ENCODE assay signal across 8 cellular contexts in genomic region chr2:43227830-43228280, GRCh38. TPM values are rescaled to one million over a fixed set of nuclear protein-coding genes. Genes with fewer than 3 reads are reported as not detected.
DNase-seq lines count a peak whose midpoint lies in the region; ATAC-seq, FAIRE-seq and TF ChIP-seq lines count a peak whose summit lies in the region.

No MANE protein-coding gene starts in this region.

- H3K27me3 Mint-ChIP-seq in GM23338 (ENCODE audit: insufficient read depth, low read depth, poor library complexity): peaks cover 15% of the 10 kb centered on the region
- no peaks in the 10 kb centered on the region for H3K27me3 Mint-ChIP-seq in astrocyte (ENCODE audit: low read depth, unreplicated experiment)

- TF ChIP-seq POLR2A in lower leg skin (IDR thresholded peaks at IDR 0.05) (no peak), upper lobe of left lung (IDR thresholded peaks at IDR 0.05) (no peak)

- no peak overlapping the region for H2AFZ ChIP-seq in ACC112 (ENCODE audit: low read length, unreplicated experiment)
- H2AFZ ChIP-seq in GM23338: no peak overlapping the region
- H2AFZ ChIP-seq in astrocyte (ENCODE audit: low read depth, low read length): peak overlapping the region; percentile 44

- no peaks in the 10 kb centered on the region for H3K9me2 ChIP-seq in GM23338 (ENCODE audit: insufficient read depth)

- H3K9me3 ChIP-seq in astrocyte (ENCODE audit: insufficient read depth, low read depth, low read length): no peaks in the 10 kb centered on the region
- no peaks in the 10 kb centered on the region for H3K9me3 ChIP-seq in upper lobe of left lung

- no peak for TF ChIP-seq EP300 in upper lobe of left lung (IDR thresholded peaks at IDR 0.05)

- peaks cover 18% of the 10 kb centered on the region for H3K36me3 ChIP-seq in ACC112 (ENCODE audit: insufficient read depth, low read length)
- H3K36me3 ChIP-seq in GM23338 (ENCODE audit: insufficient read depth): peaks cover 12% of the 10 kb centered on the region; the same call in 1 of the 2 replicates
- peaks cover 4% of the 10 kb centered on the region for H3K36me3 ChIP-seq in astrocyte (ENCODE audit: insufficient read depth, low read length)
- H3K36me3 ChIP-seq in upper lobe of left lung: peaks cover 6 to 36% (median 22%) of the 10 kb centered on the region in 4 donors

- FAIRE-seq in astrocyte (lab: Jason Lieb, UNC): no peak

- H3K9ac ChIP-seq in astrocyte (ENCODE audit: low read length): peak overlapping the region; percentile 86

- H3K79me2 ChIP-seq in ACC112 (ENCODE audit: control insufficient read depth, insufficient read depth, low read length, unreplicated experiment): peaks cover 43% of the 10 kb centered on the region
- peaks cover 43% of the 10 kb centered on the region for H3K79me2 ChIP-seq in GM23338 (replicated peaks; ENCODE audit: insufficient read depth)
- H3K79me2 ChIP-seq in astrocyte (ENCODE audit: insufficient read depth, low read length): peaks cover 40% of the 10 kb centered on the region

- DNase-seq in GM23338 (ENCODE audit: low spot score) (no peak), astrocyte (ENCODE audit: low read depth) (no peak), lower leg skin (ENCODE audit: low spot score in 2 of 2) (no peak), upper lobe of left lung (no peak), NCI-H1417 treated with DMSO at 0.1 percent for 48 hours (lab: John Stamatoyannopoulos, UW) (no peak)
- no peak for DNase-seq in stimulated activated CD4-positive, alpha-beta T cell treated with anti-CD3 and anti-CD28 coated beads, Interleukin-2, amount 100 ng/mL, for 24 hours

- H3K9me3 Mint-ChIP-seq in GM23338 (no peaks in the 10 kb centered on the region), astrocyte (ENCODE audit: unreplicated experiment) (no peaks in the 10 kb centered on the region)

- H3K4me1 ChIP-seq in ACC112 (ENCODE audit: control insufficient read depth, insufficient read depth, low read length, unreplicated experiment) (peaks cover 16% of the 10 kb centered on the region), GM23338 (ENCODE audit: insufficient read depth) (peaks cover 36% of the 10 kb centered on the region), astrocyte (ENCODE audit: insufficient read depth, low read length) (peaks cover 17% of the 10 kb centered on the region), upper lobe of left lung (peaks cover 25 to 47% (median 28%) of the 10 kb centered on the region in 4 donors)

- ATAC-seq in GM23338 (no peak), upper lobe of left lung (ENCODE audit: low FRiP score in 2 of 2) (no peak), HG02610 (IDR thresholded peaks at IDR 0.05; ENCODE audit: unreplicated experiment) (no peak)

- peaks cover 15% of the 10 kb centered on the region; the same call in 1 of the 2 replicates for H3F3A ChIP-seq in GM23338 (replicated peaks; ENCODE audit: low read depth)

- intact Hi-C loops in lower leg skin (cut with DNase I; ENCODE audit: low total_unique reads): loop anchor here (10.0 kb wide), 3 partner anchors 253 to 283 kb away; no protein-coding TSS in a partner anchor

- peak overlapping the region; percentile 83 for H3K4me3 ChIP-seq in ACC112 (ENCODE audit: low read depth, low read length)
- peak overlapping the region; percentile 97 for H3K4me3 ChIP-seq in GM23338
- H3K4me3 ChIP-seq in astrocyte (ENCODE audit: insufficient read depth, low read depth, low read length): peak overlapping the region; percentile 73
- H3K4me3 ChIP-seq in lower leg skin (ENCODE audit: low read depth, poor library complexity, severe bottlenecking): peak overlapping the region; percentile 62
- peak overlapping the region in 3 of 4 donors; percentile 72 to 85 (median 82) for H3K4me3 ChIP-seq in upper lobe of left lung

- H3K4me2 ChIP-seq in GM23338 (peak overlapping the region; percentile 79), astrocyte (ENCODE audit: low read length) (peak overlapping the region; percentile 93)

- H3K4me1 Mint-ChIP-seq in GM23338 (peaks cover 42% of the 10 kb centered on the region), astrocyte (ENCODE audit: low read depth, unreplicated experiment) (peaks cover 17% of the 10 kb centered on the region)

- WGBS in lower leg skin, 2 donors: 2 to 3% methylated on average over 7 to 8 of the region's 10 CpGs
- 3 to 47% methylated on average over 1 to 10 of the region's 10 CpGs for WGBS in upper lobe of left lung, 2 donors

- H3K27ac Mint-ChIP-seq in GM23338: peak overlapping the region; percentile 84
- H3K27ac Mint-ChIP-seq in astrocyte (ENCODE audit: unreplicated experiment): peak overlapping the region; percentile 62

- H3K4me3 Mint-ChIP-seq in GM23338 (peak overlapping the region; percentile 81), astrocyte (ENCODE audit: unreplicated experiment) (peak overlapping the region; percentile 80)

- H3K27ac ChIP-seq in ACC112 (ENCODE audit: low read depth, low read length) (peak overlapping the region; percentile 95), GM23338 (ENCODE audit: low read depth) (peak overlapping the region; percentile 23; the same call in 1 of the 2 replicates), astrocyte (ENCODE audit: low read depth, low read length) (no peak overlapping the region), upper lobe of left lung (peak overlapping the region; percentile 99 to 100 (median 99))

- H3K27me3 ChIP-seq in ACC112 (ENCODE audit: insufficient read depth, low read length) (no peaks in the 10 kb centered on the region), GM23338 (ENCODE audit: insufficient read depth) (no peaks in the 10 kb centered on the region), astrocyte (ENCODE audit: insufficient read depth, low read length) (no peaks in the 10 kb centered on the region), upper lobe of left lung (peaks cover 0 to 3% (median 0%) of the 10 kb centered on the region in 4 donors)

- H3K36me3 Mint-ChIP-seq in GM23338 (ENCODE audit: low read depth): peaks cover 31% of the 10 kb centered on the region
- peaks cover 8% of the 10 kb centered on the region for H3K36me3 Mint-ChIP-seq in astrocyte (ENCODE audit: low read depth, unreplicated experiment)

- peak in 1 of 2 experiments; percentile 36; a peak in 2 of 4 replicates for TF ChIP-seq CTCF in GM23338 (conservative IDR thresholded peaks at IDR 0.05; ENCODE audit: low read depth in 2 of 2)
- TF ChIP-seq CTCF in astrocyte (IDR thresholded peaks at IDR 0.05; ENCODE audit: insufficient read depth, low read depth, low read length): no peak
- no peak for TF ChIP-seq CTCF in lower leg skin (IDR thresholded peaks at IDR 0.05)
- TF ChIP-seq CTCF in upper lobe of left lung (IDR thresholded peaks at IDR 0.05): peak in 1 of 6 experiments; percentile 66

- peaks cover 8% of the 10 kb centered on the region for H4K20me1 ChIP-seq in GM23338 (replicated peaks; ENCODE audit: insufficient read depth)
- peaks cover 17% of the 10 kb centered on the region for H4K20me1 ChIP-seq in astrocyte (ENCODE audit: insufficient read depth, low read length)

TF ChIP-seq in GM23338, 12 proteins besides CTCF, POLR2A, EP300 and RAD21 (continues in another document):
- no peak for TF ChIP-seq ZNF114 (CRISPR knock-in tag; IDR thresholded peaks at IDR 0.05)
- TF ChIP-seq ETS1 (IDR thresholded peaks at IDR 0.05): no peak
- TF ChIP-seq POLR2AphosphoS5 (IDR thresholded peaks at IDR 0.05; ENCODE audit: low read depth): no peak
- no peak for TF ChIP-seq EZH2phosphoT487 (IDR thresholded peaks at IDR 0.05; ENCODE audit: unreplicated experiment)
- TF ChIP-seq ZNF331 (CRISPR knock-in tag; IDR thresholded peaks at IDR 0.05; ENCODE audit: low read depth): no peak
- TF ChIP-seq STAT1 (IDR thresholded peaks at IDR 0.05; ENCODE audit: unreplicated experiment): no peak
- no peak for TF ChIP-seq JUNB (IDR thresholded peaks at IDR 0.05; ENCODE audit: unreplicated experiment)
- no peak for TF ChIP-seq CREB1 (CRISPR knock-in tag; IDR thresholded peaks at IDR 0.05; ENCODE audit: low read depth)
- TF ChIP-seq EZH2 (IDR thresholded peaks at IDR 0.05; ENCODE audit: low read depth, unreplicated experiment): no peak
- TF ChIP-seq NANOG (IDR thresholded peaks at IDR 0.05; ENCODE audit: borderline replicate concordance): no peak
- TF ChIP-seq REST (IDR thresholded peaks at IDR 0.05; ENCODE audit: unreplicated experiment): no peak

RNA-seq across cellular contexts. Expression of gene ZFP36L2, which starts 1.4 kb away (rescaled TPM):
- 37.9 and 43.0 TPM in 2 replicates for total RNA-seq in GM23338 (2014; rRNA removed; shearing (Covaris generic))
- 38.4 and 39.6 TPM in 2 replicates for polyA plus RNA-seq in GM23338 (2016; fragmentation: Nextera tagmentation; extraction: Ambion mirVana)
- total RNA-seq in astrocyte (44.5 and 49.5 TPM in 2 replicates), lower leg skin (100 to 1,000 TPM; 137 to 329 (median 147) TPM), upper lobe of left lung (100 to 1,000 TPM in 4 of 6 donors, 10 to 100 TPM in 2; 65.4 to 180 (median 127) TPM)
